Comparison of ENCODE assay signal across 24 cellular contexts in the genomic region with DNA sequence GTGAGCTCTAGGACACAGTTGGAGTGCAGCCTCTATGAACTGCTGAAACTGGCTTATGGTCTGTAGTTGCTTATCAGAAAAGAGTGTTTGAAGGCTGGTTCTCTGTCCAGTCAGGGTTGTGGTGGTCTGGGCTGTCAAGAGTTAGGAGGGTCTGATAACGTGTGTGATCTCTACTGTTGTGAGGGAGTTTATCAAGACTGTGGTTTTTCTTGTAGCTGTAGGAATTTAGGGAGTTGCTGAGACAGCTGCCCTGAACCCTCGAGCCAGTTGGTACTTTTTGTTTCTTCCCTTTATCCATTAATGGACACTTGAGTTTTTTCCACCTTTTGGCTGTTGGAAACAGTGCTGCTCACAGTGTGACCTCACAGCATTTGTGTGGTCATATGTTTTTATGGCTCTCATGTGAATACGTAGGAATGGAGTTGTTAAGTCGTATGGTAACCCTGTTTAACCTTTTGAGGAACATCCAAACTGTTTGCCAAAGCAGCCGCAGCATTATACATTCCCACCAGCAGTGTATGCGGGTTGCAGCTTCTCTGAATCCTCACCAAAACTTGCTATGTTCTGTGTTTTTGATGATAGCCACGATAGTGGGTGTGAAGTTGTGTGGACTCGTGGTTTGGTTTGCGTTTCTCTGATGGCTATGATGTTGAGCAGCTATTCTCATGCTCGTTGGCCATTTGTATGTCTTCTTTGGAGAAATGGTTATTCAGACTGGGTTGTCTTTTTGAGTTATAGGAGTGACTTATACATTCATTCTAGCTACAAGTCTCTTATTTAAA. TPM values are rescaled to one million over a fixed set of nuclear protein-coding genes. Genes with fewer than 3 reads are reported as not detected.
DNase-seq lines count a peak whose midpoint lies in the region; ATAC-seq, FAIRE-seq and TF ChIP-seq lines count a peak whose summit lies in the region.
"Had no signal": no experiment of that assay in that cellular context is flagged by ENCODE, and none has a peak within 500 bp of the region (broad histone marks: within the 10 kb centered on the region; RNA-seq: fewer than 3 reads in every experiment).

No MANE protein-coding gene starts in this region.

- H3K36me3 Mint-ChIP-seq in activated CD8-positive, alpha-beta memory T cell treated with anti-CD3 and anti-CD28 coated beads, Interleukin-2, amount 10 ng/mL, durations not matched to agents 7 days and 5 days, result peaks cover 15% of the 10 kb centered on the region
- no peaks in the 10 kb centered on the region for H3K36me3 Mint-ChIP-seq in WTC11

- DNase-seq in activated CD8-positive, alpha-beta memory T cell treated with anti-CD3 and anti-CD28 coated beads, Interleukin-2, amount 10 ng/mL, durations not matched to agents 7 days and 5 days, result no peak
- no peak for DNase-seq in activated CD8-positive, alpha-beta memory T cell treated with anti-CD3 and anti-CD28 coated beads for 24 hours
- DNase-seq in WTC11 (ENCODE audit: low spot score), result no peak
- peak; percentile 46 for DNase-seq in myocyte (ENCODE audit: low read depth)
- no peak for DNase-seq in urothelium cell line (ENCODE audit: low spot score)
- DNase-seq in H7, result no peak
- DNase-seq in NCI-H446 (lab: John Stamatoyannopoulos, UW), result no peak
- DNase-seq: activated gamma-delta T cell; AML-193; COR-L47; DMS79; foreskin fibroblast; GF-D8; NCI-H1048; NCI-H187; NCI-H69; stimulated activated naive CD8-positive, alpha-beta T cell treated with anti-CD3 and anti-CD28 coated beads, Interleukin-15, amount 100 ng/mL, for 72 hours; WERI-Rb-1 had no signal

- H3K36me3 ChIP-seq in H7 (replicated peaks; ENCODE audit: control insufficient read depth, insufficient read depth, low read length), result no peaks in the 10 kb centered on the region
- H3K36me3 ChIP-seq: WERI-Rb-1 had no signal

- no peaks in the 10 kb centered on the region for H3K27me3 ChIP-seq in H7 (ENCODE audit: control insufficient read depth, insufficient read depth, low read length)
- H3K27me3 ChIP-seq: tibial nerve had no signal

- ATAC-seq in activated CD8-positive, alpha-beta memory T cell treated with anti-CD3 and anti-CD28 coated beads, Interleukin-2, amount 10 ng/mL, durations not matched to agents 7 days and 5 days, result no peak
- no peak for ATAC-seq in WTC11
- ATAC-seq in HG02610 (IDR thresholded peaks at IDR 0.05; ENCODE audit: unreplicated experiment), result no peak
- ATAC-seq: SK-N-SH treated with all-trans-retinoic acid at 6 μM for 48 hours; stimulated activated naive CD8-positive, alpha-beta T cell treated with anti-CD3 and anti-CD28 coated beads, Interleukin-15, amount 100 ng/mL, for 72 hours had no signal

- no peaks in the 10 kb centered on the region for H3K9me3 Mint-ChIP-seq in activated CD8-positive, alpha-beta memory T cell treated with anti-CD3 and anti-CD28 coated beads, Interleukin-2, amount 10 ng/mL, durations not matched to agents 7 days and 5 days (ENCODE audit: low read depth)
- H3K9me3 Mint-ChIP-seq in WTC11, result no peaks in the 10 kb centered on the region
- H3K9me3 Mint-ChIP-seq: brain; stimulated activated naive CD8-positive, alpha-beta T cell treated with anti-CD3 and anti-CD28 coated beads, Interleukin-15, amount 100 ng/mL, for 72 hours had no signal

- H3K4me1 Mint-ChIP-seq in activated CD8-positive, alpha-beta memory T cell treated with anti-CD3 and anti-CD28 coated beads, Interleukin-2, amount 10 ng/mL, durations not matched to agents 7 days and 5 days, result peaks cover 14% of the 10 kb centered on the region
- no peaks in the 10 kb centered on the region for H3K4me1 Mint-ChIP-seq in WTC11

- TF ChIP-seq CTCF in WTC11 (IDR thresholded peaks at IDR 0.05), result no peak

- no peak overlapping the region for H3K4me3 Mint-ChIP-seq in activated CD8-positive, alpha-beta memory T cell treated with anti-CD3 and anti-CD28 coated beads, Interleukin-2, amount 10 ng/mL, durations not matched to agents 7 days and 5 days
- H3K4me3 Mint-ChIP-seq in WTC11, result no peak overlapping the region
- H3K4me3 Mint-ChIP-seq: brain; stimulated activated naive CD8-positive, alpha-beta T cell treated with anti-CD3 and anti-CD28 coated beads, Interleukin-15, amount 100 ng/mL, for 72 hours had no signal

- H3K27me3 Mint-ChIP-seq in activated CD8-positive, alpha-beta memory T cell treated with anti-CD3 and anti-CD28 coated beads, Interleukin-2, amount 10 ng/mL, durations not matched to agents 7 days and 5 days, result no peaks in the 10 kb centered on the region
- no peaks in the 10 kb centered on the region; the same call in 1 of the 2 replicates for H3K27me3 Mint-ChIP-seq in WTC11 (ENCODE audit: low read depth)
- H3K27me3 Mint-ChIP-seq: progenitor cell of endocrine pancreas; stimulated activated naive CD8-positive, alpha-beta T cell treated with anti-CD3 and anti-CD28 coated beads, Interleukin-15, amount 100 ng/mL, for 72 hours had no signal

- CTCF ChIA-PET in activated CD8-positive, alpha-beta memory T cell treated with anti-CD3 and anti-CD28 coated beads, Interleukin-2, amount 10 ng/mL, durations not matched to agents 7 days and 5 days (lab: Charles Lee), result interaction anchor here (0.7 to 1.4 kb wide), 3 partner anchors 16 to 81 kb away, joined by 3 to 5 read pairs (median 3); no protein-coding TSS in a partner anchor
- CTCF ChIA-PET in WTC11 (lab: Charles Lee), result interaction anchor here (0.7 kb wide), 1 partner anchor 73 kb away, joined by 3 read pairs; no protein-coding TSS in a partner anchor

- H3K4me3 ChIP-seq in H7 (ENCODE audit: insufficient read depth, low read depth, low read length), result no peak overlapping the region
- H3K4me3 ChIP-seq: tibial nerve had no signal

- FAIRE-seq in urothelium cell line (lab: Jason Lieb, UNC), result peak; percentile 32
- FAIRE-seq: H54 had no signal

- H3K27ac Mint-ChIP-seq in activated CD8-positive, alpha-beta memory T cell treated with anti-CD3 and anti-CD28 coated beads, Interleukin-2, amount 10 ng/mL, durations not matched to agents 7 days and 5 days, result peak overlapping the region; percentile 50
- H3K27ac Mint-ChIP-seq in WTC11, result peak overlapping the region; percentile 30; the same call in 1 of the 2 replicates
- H3K27ac Mint-ChIP-seq: progenitor cell of endocrine pancreas; stimulated activated naive CD8-positive, alpha-beta T cell treated with anti-CD3 and anti-CD28 coated beads, Interleukin-15, amount 100 ng/mL, for 72 hours had no signal

- POLR2A ChIA-PET in WTC11 (lab: Charles Lee), result no interaction called here

TF ChIP-seq in WTC11, 78 proteins besides CTCF, POLR2A, EP300 and RAD21 (continues in another document):
- TF ChIP-seq, protein P1, sequence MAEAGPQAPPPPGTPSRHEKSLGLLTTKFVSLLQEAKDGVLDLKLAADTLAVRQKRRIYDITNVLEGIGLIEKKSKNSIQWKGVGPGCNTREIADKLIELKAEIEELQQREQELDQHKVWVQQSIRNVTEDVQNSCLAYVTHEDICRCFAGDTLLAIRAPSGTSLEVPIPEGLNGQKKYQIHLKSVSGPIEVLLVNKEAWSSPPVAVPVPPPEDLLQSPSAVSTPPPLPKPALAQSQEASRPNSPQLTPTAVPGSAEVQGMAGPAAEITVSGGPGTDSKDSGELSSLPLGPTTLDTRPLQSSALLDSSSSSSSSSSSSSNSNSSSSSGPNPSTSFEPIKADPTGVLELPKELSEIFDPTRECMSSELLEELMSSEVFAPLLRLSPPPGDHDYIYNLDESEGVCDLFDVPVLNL (CRISPR knock-in tag; IDR thresholded peaks at IDR 0.05; ENCODE audit: borderline replicate concordance, low read depth), result no peak
- TF ChIP-seq, protein P2, sequence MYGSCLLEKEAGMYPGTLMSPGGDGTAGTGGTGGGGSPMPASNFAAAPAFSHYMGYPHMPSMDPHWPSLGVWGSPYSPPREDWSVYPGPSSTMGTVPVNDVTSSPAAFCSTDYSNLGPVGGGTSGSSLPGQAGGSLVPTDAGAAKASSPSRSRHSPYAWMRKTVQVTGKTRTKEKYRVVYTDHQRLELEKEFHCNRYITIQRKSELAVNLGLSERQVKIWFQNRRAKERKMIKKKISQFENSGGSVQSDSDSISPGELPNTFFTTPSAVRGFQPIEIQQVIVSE (CRISPR knock-in tag; IDR thresholded peaks at IDR 0.05; ENCODE audit: borderline replicate concordance), result no peak
- TF ChIP-seq, protein P3, sequence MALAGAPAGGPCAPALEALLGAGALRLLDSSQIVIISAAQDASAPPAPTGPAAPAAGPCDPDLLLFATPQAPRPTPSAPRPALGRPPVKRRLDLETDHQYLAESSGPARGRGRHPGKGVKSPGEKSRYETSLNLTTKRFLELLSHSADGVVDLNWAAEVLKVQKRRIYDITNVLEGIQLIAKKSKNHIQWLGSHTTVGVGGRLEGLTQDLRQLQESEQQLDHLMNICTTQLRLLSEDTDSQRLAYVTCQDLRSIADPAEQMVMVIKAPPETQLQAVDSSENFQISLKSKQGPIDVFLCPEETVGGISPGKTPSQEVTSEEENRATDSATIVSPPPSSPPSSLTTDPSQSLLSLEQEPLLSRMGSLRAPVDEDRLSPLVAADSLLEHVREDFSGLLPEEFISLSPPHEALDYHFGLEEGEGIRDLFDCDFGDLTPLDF (CRISPR knock-in tag; IDR thresholded peaks at IDR 0.05), result no peak

RNA-seq across cellular contexts. Expression of a gene that starts 20.9 kb away (rescaled TPM):
- total RNA-seq in activated CD8-positive, alpha-beta memory T cell treated with anti-CD3 and anti-CD28 coated beads, Interleukin-2, amount 10 ng/mL, durations not matched to agents 7 days and 5 days, result 10 to 100 TPM; 70.4 to 71.9 TPM
- total RNA-seq in WTC11 (2021), result 39.5 to 55.0 TPM (median 41.2 TPM) in 3 replicates
- 21.1 and 22.4 TPM in 2 replicates for total RNA-seq in myocyte
- 26.6 TPM for polyA plus RNA-seq in myocyte (2012)
- total RNA-seq in H7 (2014; rRNA removed; shearing (Covaris generic)), result 23.0 and 37.3 TPM in 2 replicates

RNA-seq across cellular contexts. Expression of a gene that starts 38.3 kb away (rescaled TPM):
- 10 to 100 TPM; 36.7 to 44.5 TPM for total RNA-seq in activated CD8-positive, alpha-beta memory T cell treated with anti-CD3 and anti-CD28 coated beads, Interleukin-2, amount 10 ng/mL, durations not matched to agents 7 days and 5 days
- total RNA-seq in WTC11 (2021), result 13.2 to 16.8 TPM (median 14.8 TPM) in 3 replicates
- total RNA-seq in myocyte, result 39.0 and 43.4 TPM in 2 replicates
- polyA plus RNA-seq in myocyte (2012), result 51.4 TPM
- 11.3 and 15.7 TPM in 2 replicates for total RNA-seq in H7 (2014; rRNA removed; shearing (Covaris generic))

RNA-seq across cellular contexts. Expression of a gene that starts 42.6 kb away (rescaled TPM):
- under 1 TPM; 0.50 to 0.70 TPM for total RNA-seq in activated CD8-positive, alpha-beta memory T cell treated with anti-CD3 and anti-CD28 coated beads, Interleukin-2, amount 10 ng/mL, durations not matched to agents 7 days and 5 days
- total RNA-seq in WTC11 (2021), result 58.3 to 65.4 TPM (median 61.3 TPM) in 3 replicates
- 26.2 and 37.7 TPM in 2 replicates for total RNA-seq in myocyte
- polyA plus RNA-seq in myocyte (2012), result 23.7 TPM
- total RNA-seq in H7 (2014; rRNA removed; shearing (Covaris generic)), result 35.8 and 40.8 TPM in 2 replicates

RNA-seq across cellular contexts. Expression of a gene that starts 56.7 kb away (rescaled TPM):
- total RNA-seq in activated CD8-positive, alpha-beta memory T cell treated with anti-CD3 and anti-CD28 coated beads, Interleukin-2, amount 10 ng/mL, durations not matched to agents 7 days and 5 days, result 100 to 1,000 TPM; 318 to 345 TPM
- total RNA-seq in WTC11 (2021) (379 to 443 TPM (median 400 TPM) in 3 replicates), myocyte (214 and 239 TPM in 2 replicates)
- 96.5 TPM for polyA plus RNA-seq in myocyte (2012)
- 564 and 664 TPM in 2 replicates for total RNA-seq in H7 (2014; rRNA removed; shearing (Covaris generic))

RNA-seq across cellular contexts. Expression of a gene that starts 57.8 kb away (rescaled TPM):
- total RNA-seq in activated CD8-positive, alpha-beta memory T cell treated with anti-CD3 and anti-CD28 coated beads, Interleukin-2, amount 10 ng/mL, durations not matched to agents 7 days and 5 days, result 100 to 1,000 TPM in 1 of 2 experiments, 10 to 100 TPM in 1; 98.1 to 140 TPM
- total RNA-seq in WTC11 (2021) (52.0 to 68.6 TPM (median 53.7 TPM) in 3 replicates), myocyte (62.7 and 79.7 TPM in 2 replicates)
- 55.5 TPM for polyA plus RNA-seq in myocyte (2012)
- total RNA-seq in H7 (2014; rRNA removed; shearing (Covaris generic)), result 78.5 and 88.6 TPM in 2 replicates

Comparison
In these comparisons a context has a peak if more than half of its experiments do, and no peak if none do; other contexts are left out.
1. RNA of a gene that starts 42.6 kb away (total RNA-seq): 58.3 to 65.4 TPM in WTC11, 35.8 to 40.8 TPM in H7 and 26.2 to 37.7 TPM in myocyte; 0.50 to 0.70 TPM in activated CD8-positive, alpha-beta memory T cell treated with anti-CD3 and anti-CD28 coated beads, Interleukin-2, amount 10 ng/mL, durations not matched to agents 7 days and 5 days; every median in the first group is over 10 times any median in the second.